In the genomic region with DNA sequence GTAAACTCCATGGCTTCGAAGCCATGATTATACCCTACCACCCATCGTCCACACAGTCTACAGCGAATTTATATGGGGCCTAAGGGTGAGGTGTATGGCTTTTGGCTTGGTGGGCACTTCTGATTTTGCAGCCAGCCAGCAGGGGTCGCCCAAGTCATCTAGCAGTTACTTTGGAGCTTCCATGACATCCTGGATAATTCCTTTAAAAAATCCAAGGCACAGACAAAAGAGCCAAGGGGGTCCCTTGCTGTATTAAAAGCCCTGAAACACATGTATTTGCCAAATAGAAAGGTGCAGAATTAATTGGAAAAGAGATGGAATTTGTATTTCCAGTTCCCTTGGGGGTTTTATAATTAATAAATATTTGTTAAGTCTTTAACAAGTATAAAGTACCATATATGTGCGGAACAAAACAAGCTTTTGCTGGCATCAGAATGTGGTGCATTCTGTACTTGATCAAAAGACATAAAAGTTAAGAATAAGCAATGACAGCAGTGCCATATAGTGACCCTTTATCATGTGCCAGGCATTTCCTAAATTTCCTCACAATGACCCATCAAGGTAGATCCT, we compare ENCODE assay signal across 8 cellular contexts.
DNase-seq lines count a peak whose midpoint lies in the region; ATAC-seq, FAIRE-seq and TF ChIP-seq lines count a peak whose summit lies in the region.

No MANE protein-coding gene starts in this region.

- H3K9me3 ChIP-seq in GM12878 (replicated peaks; ENCODE audit: control insufficient read depth, insufficient read depth, low read length): no peaks in the 10 kb centered on the region

- no peak for FAIRE-seq in GM12878 (lab: Jason Lieb, UNC)

- H3K9ac ChIP-seq in GM12878 (ENCODE audit: control insufficient read depth, insufficient read depth, low read length): no peak overlapping the region

- WGBS in GM12878 (ENCODE audit: insufficient coverage, insufficient replicate concordance, low lambda C conversion rate, missing lambda C conversion rate): 8% methylated on average over 5 of the region's 5 CpGs

- no peak overlapping the region for H2AFZ ChIP-seq in GM12878 (ENCODE audit: control insufficient read depth, low read depth, low read length)

- BruUV-seq in GM12878 (replicated peaks; lab: Mats Ljungman, UMichigan): no TSS peak

- no peak overlapping the region for H3K4me3 ChIP-seq in GM12878

- in situ Hi-C loops in GM12878 (cut with MboI): loop anchor here (10.0 kb wide), 1 partner anchor 543 kb away; no protein-coding TSS in a partner anchor

- CTCF ChIA-PET in GM12878 (lab: Yijun Ruan, JAX): interaction anchor here (0.6 to 5.0 kb wide), 18 partner anchors 9 to 567 kb away, joined by 3 to 45 read pairs (median 4); no protein-coding TSS in a partner anchor

- TF ChIP-seq CTCF in GM20000 (IDR thresholded peaks at IDR 0.05; ENCODE audit: extremely low read depth, missing control alignments): peak; percentile 51
- TF ChIP-seq CTCF in GM12878 (IDR thresholded peaks at IDR 0.05 in 2 of 3, conservative IDR thresholded peaks at IDR 0.05 in 1 of 3; ENCODE audit: control insufficient read depth in 2 of 3, extremely low read depth in 1 of 3, insufficient read depth in 1 of 3, low read depth in 3 of 3, low read length in 3 of 3): peak; percentile 61 to 75 (median 63)

- TF ChIP-seq POLR2A in GM12878 (IDR thresholded peaks at IDR 0.05; ENCODE audit: low read depth, low read length): no peak

- no peak for TF ChIP-seq EP300 in GM12878 (IDR thresholded peaks at IDR 0.05; ENCODE audit: borderline replicate concordance in 1 of 2, control insufficient read depth in 1 of 2, low read depth in 2 of 2, low read length in 2 of 2)

- no peaks in the 10 kb centered on the region for H4K20me1 ChIP-seq in GM12878 (ENCODE audit: control insufficient read depth, insufficient read depth)

- H3K36me3 ChIP-seq in GM12878 (ENCODE audit: control insufficient read depth in 2 of 2, insufficient read depth in 2 of 2, low read length in 1 of 2): no peaks in the 10 kb centered on the region

- intact Hi-C loops in GM12878 (cut with micrococcal nuclease; ENCODE audit: unreplicated experiment): loop anchor here (1.0 kb wide), 1 partner anchor 542 kb away; no protein-coding TSS in a partner anchor

- no peak overlapping the region for H3K4me2 ChIP-seq in GM12878 (ENCODE audit: control insufficient read depth, insufficient read depth)

- peak; percentile 62 for TF ChIP-seq RAD21 in GM12878 (IDR thresholded peaks at IDR 0.05; ENCODE audit: insufficient read depth, low read depth, low read length)

- no peak overlapping the region for H3K27ac ChIP-seq in GM12878 (ENCODE audit: control insufficient read depth, insufficient read depth)

- no peaks in the 10 kb centered on the region; a peak in 1 of 4 replicates for H3K27me3 ChIP-seq in GM12878 (replicated peaks in 1 of 2; ENCODE audit: control insufficient read depth in 2 of 2, insufficient read depth in 2 of 2, low read length in 1 of 2)

- DNase-seq in AG20443 (ENCODE audit: low spot score): peak; percentile 70
- DNase-seq in GM20000 (ENCODE audit: low spot score): peak; percentile 25
- peak; percentile 1 for DNase-seq in NOMO-1 treated with DMSO at 0.1 percent for 48 hours (lab: John Stamatoyannopoulos, UW; ENCODE audit: unreplicated experiment)
- no peak for DNase-seq in GM12878 (ENCODE audit: low read depth, low spot score)
- peak; percentile 82 for DNase-seq in iPS-NIHi7 (ENCODE audit: extremely low spot score)
- DNase-seq in stimulated activated CD4-positive, alpha-beta T cell treated with anti-CD3 and anti-CD28 coated beads, Interleukin-1b, Interleukin-23, amount 100 ng/mL, for 4 hours (ENCODE audit: low read depth in 2 of 2): peak; percentile 3 to 39
- no peak for DNase-seq in cerebellar nuclear complex (lab: John Stamatoyannopoulos, UW)

- RAD21 ChIA-PET in GM12878 (lab: Charles Lee; ENCODE audit: unreplicated experiment): interaction anchor here (1.3 to 1.6 kb wide), 2 partner anchors 542 to 544 kb away, joined by 6 read pairs; no protein-coding TSS in a partner anchor

- H3K4me1 ChIP-seq in GM12878 (ENCODE audit: control insufficient read depth, insufficient read depth, low read length): no peaks in the 10 kb centered on the region

- no peaks in the 10 kb centered on the region for H3K79me2 ChIP-seq in GM12878 (ENCODE audit: control insufficient read depth, insufficient read depth, low read length)

- POLR2A ChIA-PET in GM12878 (lab: Charles Lee): no interaction called here

- ATAC-seq in GM12878 (peak; percentile 63), GM21576 (IDR thresholded peaks at IDR 0.05; ENCODE audit: unreplicated experiment) (no peak)

- SMC1A ChIA-PET in GM12878 (lab: Charles Lee; ENCODE audit: uncharacterized antibody, unreplicated experiment): interaction anchor here (0.9 to 3.4 kb wide), 5 partner anchors 33 to 989 kb away, joined by 3 to 29 read pairs (median 5); no protein-coding TSS in a partner anchor

TF ChIP-seq in GM12878, 131 proteins besides CTCF, POLR2A, EP300 and RAD21:
- TF ChIP-seq RBBP5 (conservative IDR thresholded peaks at IDR 0.05) (no peak), IKZF1 (conservative IDR thresholded peaks at IDR 0.05) (no peak), STAT1 (conservative IDR thresholded peaks at IDR 0.05) (no peak), CBFB (IDR thresholded peaks at IDR 0.05; ENCODE audit: low read depth) (no peak), BHLHE40 (IDR thresholded peaks at IDR 0.05; ENCODE audit: borderline replicate concordance in 1 of 2, low read depth in 2 of 2, low read length in 1 of 2) (no peak), CREM (IDR thresholded peaks at IDR 0.05; ENCODE audit: low read depth) (no peak), ZBED1 (IDR thresholded peaks at IDR 0.05; ENCODE audit: borderline replicate concordance) (no peak), MYC (IDR thresholded peaks at IDR 0.05; ENCODE audit: insufficient read depth, insufficient read length, insufficient replicate concordance, low read length, severe bottlenecking) (no peak), EED (IDR thresholded peaks at IDR 0.05; ENCODE audit: low read depth) (no peak), ZNF24 (IDR thresholded peaks at IDR 0.05) (no peak), KAT2A (conservative IDR thresholded peaks at IDR 0.05; ENCODE audit: control insufficient read depth, low read depth, low read length) (no peak), MXI1 (IDR thresholded peaks at IDR 0.05; ENCODE audit: low read depth, low read length) (no peak), SMC3 (IDR thresholded peaks at IDR 0.05; ENCODE audit: borderline replicate concordance, low read length) (peak; percentile 42; the same call in 1 of the 2 replicates), NFXL1 (IDR thresholded peaks at IDR 0.05; ENCODE audit: borderline replicate concordance) (no peak), YY1 (IDR thresholded peaks at IDR 0.05; ENCODE audit: low read depth, low read length) (0 out of 2 replicates have a peak, but pooled peaks have one; percentile 21)
- TF ChIP-seq, protein P1, sequence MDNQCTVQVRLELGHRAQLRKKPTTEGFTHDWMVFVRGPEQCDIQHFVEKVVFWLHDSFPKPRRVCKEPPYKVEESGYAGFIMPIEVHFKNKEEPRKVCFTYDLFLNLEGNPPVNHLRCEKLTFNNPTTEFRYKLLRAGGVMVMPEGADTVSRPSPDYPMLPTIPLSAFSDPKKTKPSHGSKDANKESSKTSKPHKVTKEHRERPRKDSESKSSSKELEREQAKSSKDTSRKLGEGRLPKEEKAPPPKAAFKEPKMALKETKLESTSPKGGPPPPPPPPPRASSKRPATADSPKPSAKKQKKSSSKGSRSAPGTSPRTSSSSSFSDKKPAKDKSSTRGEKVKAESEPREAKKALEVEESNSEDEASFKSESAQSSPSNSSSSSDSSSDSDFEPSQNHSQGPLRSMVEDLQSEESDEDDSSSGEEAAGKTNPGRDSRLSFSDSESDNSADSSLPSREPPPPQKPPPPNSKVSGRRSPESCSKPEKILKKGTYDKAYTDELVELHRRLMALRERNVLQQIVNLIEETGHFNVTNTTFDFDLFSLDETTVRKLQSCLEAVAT (IDR thresholded peaks at IDR 0.05): no peak

Comparison
In these comparisons a context has a peak if more than half of its experiments do, and no peak if none do; other contexts are left out.
1. DNase-seq: peak in AG20443 (single experiment), GM20000 (single experiment), NOMO-1 treated with DMSO at 0.1 percent for 48 hours (single experiment), iPS-NIHi7 (single experiment) and stimulated activated CD4-positive, alpha-beta T cell treated with anti-CD3 and anti-CD28 coated beads, Interleukin-1b, Interleukin-23, amount 100 ng/mL, for 4 hours (2 of 2); none in GM12878 (single experiment) and cerebellar nuclear complex (0 of 2).